8 cellular contexts compared by ENCODE assay signal in the genomic region with DNA sequence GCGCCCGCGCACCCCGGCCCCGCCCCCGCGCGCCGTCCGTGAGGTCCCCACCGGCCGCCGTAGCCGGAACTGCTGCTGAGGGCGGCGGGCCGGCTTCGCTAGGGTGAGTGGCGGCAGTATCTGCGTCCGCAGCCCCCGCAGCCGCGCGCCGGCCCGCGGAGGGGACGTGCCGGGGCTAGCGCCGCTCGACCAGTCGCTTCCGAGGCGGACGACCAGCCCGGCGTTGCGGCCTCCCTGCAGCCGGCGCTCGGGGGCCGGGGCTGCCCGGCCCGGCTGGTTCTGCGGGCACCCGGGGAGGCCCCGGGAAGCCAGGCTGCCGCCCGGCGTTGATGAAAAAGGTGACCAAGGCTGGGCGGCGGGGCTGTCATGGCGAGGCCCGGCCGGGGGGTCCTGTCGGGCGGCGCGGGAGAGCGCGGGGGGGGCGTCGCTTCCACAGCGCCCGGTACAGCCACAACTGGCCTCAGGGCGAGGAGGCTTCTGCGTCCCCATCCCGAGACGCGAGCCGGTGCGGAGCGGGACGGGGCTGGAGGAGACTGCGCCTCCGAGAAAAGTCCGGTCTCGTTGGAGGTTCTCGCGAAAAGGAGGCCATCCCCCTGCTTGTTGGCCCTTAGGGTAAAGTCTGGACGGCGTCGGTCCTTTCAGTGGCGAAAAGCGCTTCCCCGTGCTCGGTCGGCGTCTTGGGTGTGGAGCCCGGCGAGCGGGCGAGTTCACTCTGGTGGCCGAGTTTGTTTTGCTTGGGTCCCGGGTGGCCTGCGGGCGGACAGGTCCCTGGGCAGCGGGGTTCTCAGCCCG. TPM values are rescaled to one million over a fixed set of nuclear protein-coding genes. Genes with fewer than 3 reads are reported as not detected.
DNase-seq lines count a peak whose midpoint lies in the region; ATAC-seq and TF ChIP-seq lines count a peak whose summit lies in the region.

TSS of gene CRAMP1 (plus strand) at position 41 of the 792 bp plus-strand sequence. CDS start 2,280 bp downstream, outside the sequence.

- CTCF ChIA-PET in CD4-positive, alpha-beta T cell (lab: Charles Lee) = interaction anchor here (2.2 kb wide), 1 partner anchor 93 kb away, joined by 8 read pairs; the partner anchor contains the start of gene MAPK8IP3

- DNase-seq in CD4-positive, alpha-beta T cell = peak in 3 of 10 experiments; percentile 5 to 35 (median 12)
- peak; percentile 46 for DNase-seq in NCI-H69 (lab: John Stamatoyannopoulos, UW)
- peak; percentile 9 for DNase-seq in brain microvascular endothelial cell
- DNase-seq in kidney tubule cell (ENCODE audit: low spot score) = peak; percentile 22
- DNase-seq in stimulated activated naive CD8-positive, alpha-beta T cell treated with anti-CD3 and anti-CD28 coated beads, Interleukin-15, Interleukin-2, amounts not matched to agents 100 U/mL and 50 U/mL, for 24 hours = peak; percentile 35
- DNase-seq in dedifferentiated amniotic fluid mesenchymal stem cell (ENCODE audit: extremely low spot score) = no peak
- no peak for DNase-seq in UCSD-AML1 (lab: John Stamatoyannopoulos, UW; ENCODE audit: unreplicated experiment)

- H3K9me3 ChIP-seq in CD4-positive, alpha-beta T cell (ENCODE audit: control insufficient read depth, low read length) = peaks cover 5% of the 10 kb centered on the region

- H3K9me3 Mint-ChIP-seq in CD4-positive, alpha-beta T cell = no peaks in the 10 kb centered on the region

- peaks cover 8% of the 10 kb centered on the region for H3K27me3 ChIP-seq in CD4-positive, alpha-beta T cell (ENCODE audit: control insufficient read depth, insufficient read depth, low read length)
- H3K27me3 ChIP-seq in brain microvascular endothelial cell (replicated peaks) = no peaks in the 10 kb centered on the region

- POLR2A ChIA-PET in CD4-positive, alpha-beta T cell (lab: Charles Lee) = interaction anchor here (1.0 to 2.5 kb wide), 3 partner anchors 53 to 93 kb away, joined by 5 to 15 read pairs (median 11); partner anchors contain the start of genes JPT2 and MAPK8IP3

- H3K4me1 Mint-ChIP-seq in CD4-positive, alpha-beta T cell (ENCODE audit: low read depth) = peaks cover 35% of the 10 kb centered on the region

- peaks cover 32% of the 10 kb centered on the region for H3K36me3 Mint-ChIP-seq in CD4-positive, alpha-beta T cell (ENCODE audit: low read depth)

- intact Hi-C loops in CD4-positive, alpha-beta T cell (cut with DNase I, micrococcal nuclease) = loop anchor here (1.0 to 5.0 kb wide), 7 partner anchors 66 to 304 kb away; partner anchors contain the start of genes JPT2 (in 2 of the 2), CLCN7 (in 1 of the 2), MAPK8IP3 (in 1 of the 2) and UBE2I (in 1 of the 2)

- H3K27ac Mint-ChIP-seq in CD4-positive, alpha-beta T cell = peak within 1 kb of the TSS; percentile 89

- in situ Hi-C loops in brain microvascular endothelial cell (cut with HindIII; ENCODE audit: low pct_ligation_motif_present, low sequenced_read_pairs) = no loop called here

- H3K4me3 Mint-ChIP-seq in CD4-positive, alpha-beta T cell = peak within 1 kb of the TSS; percentile 94

- no peak for ATAC-seq in CD4-positive, alpha-beta T cell (ENCODE audit: poor library complexity)
- ATAC-seq in GM21717 (IDR thresholded peaks at IDR 0.05; ENCODE audit: unreplicated experiment) = peak; percentile 7
- ATAC-seq in stimulated activated naive CD8-positive, alpha-beta T cell treated with anti-CD3 and anti-CD28 coated beads, Interleukin-15, Interleukin-2, amounts not matched to agents 100 U/mL and 50 U/mL, for 24 hours = no peak

- no peak for TF ChIP-seq CTCF in CD4-positive, alpha-beta T cell (IDR thresholded peaks at IDR 0.05)
- TF ChIP-seq CTCF in brain microvascular endothelial cell (IDR thresholded peaks at IDR 0.05; ENCODE audit: low read depth, low read length, missing control alignments) = no peak

- H3K27me3 Mint-ChIP-seq in CD4-positive, alpha-beta T cell = peaks cover 17% of the 10 kb centered on the region

- peak within 1 kb of the TSS; percentile 84 for H3K4me3 ChIP-seq in brain microvascular endothelial cell (ENCODE audit: low read depth, low read length)

- peaks cover 7% of the 10 kb centered on the region for H3K36me3 ChIP-seq in brain microvascular endothelial cell (replicated peaks)

- H3K27ac ChIP-seq in CD4-positive, alpha-beta T cell (ENCODE audit: low read depth, low read length) = peak within 1 kb of the TSS; percentile 46
- peak within 1 kb of the TSS; percentile 66 for H3K27ac ChIP-seq in brain microvascular endothelial cell

RNA-seq across cellular contexts. Expression of gene CRAMP1, which starts in this region (rescaled TPM):
- 10 to 100 TPM; 14.1 to 15.2 TPM for total RNA-seq in CD4-positive, alpha-beta T cell

Comparison
In these comparisons a context has a peak if more than half of its experiments do, and no peak if none do; other contexts are left out.
1. DNase-seq: peak in NCI-H69 (single experiment), brain microvascular endothelial cell (single experiment), kidney tubule cell (single experiment) and stimulated activated naive CD8-positive, alpha-beta T cell treated with anti-CD3 and anti-CD28 coated beads, Interleukin-15, Interleukin-2, amounts not matched to agents 100 U/mL and 50 U/mL, for 24 hours (single experiment); none in dedifferentiated amniotic fluid mesenchymal stem cell (single experiment) and UCSD-AML1 (single experiment).